ENCODE assay signal across 8 cellular contexts in genomic region chr10:86520871-86521619, GRCh38. TPM values are rescaled to one million over a fixed set of nuclear protein-coding genes. Genes with fewer than 3 reads are reported as not detected.
DNase-seq lines count a peak whose midpoint lies in the region; ATAC-seq, FAIRE-seq and TF ChIP-seq lines count a peak whose summit lies in the region.

No MANE protein-coding gene starts in this region.

- no peak for TF ChIP-seq CTCF in bronchial epithelial cell (IDR thresholded peaks at IDR 0.05; ENCODE audit: insufficient read depth, low read length, severe bottlenecking)

- no peaks in the 10 kb centered on the region for H3K9me3 Mint-ChIP-seq in T-helper 2 cell treated with Interferon-gamma antibody and Interleukin-4, amounts not matched to agents 5 μg/mL and 100 μg/mL, for 36 hours

- peak overlapping the region; percentile 91 for H3K4me3 ChIP-seq in bronchial epithelial cell (ENCODE audit: low read depth, low read length)

- DNase-seq in Caki2 (ENCODE audit: low read depth), result peak; percentile 67
- DNase-seq in T-helper 2 cell treated with Interferon-gamma antibody and Interleukin-4, amounts not matched to agents 5 μg/mL and 100 μg/mL, for 36 hours (ENCODE audit: low spot score), result peak; percentile 53
- DNase-seq in bronchial epithelial cell (ENCODE audit: low read depth), result peak; percentile 42
- DNase-seq in islet precursor cell, result peak; percentile 83
- DNase-seq in stimulated activated CD4-positive, alpha-beta T cell treated with anti-CD3 and anti-CD28 coated beads, Interleukin-15, amount 100 ng/mL, for 24 hours, result peak; percentile 71
- DNase-seq in NCI-H1436 (lab: John Stamatoyannopoulos, UW), result no peak

- H3K27me3 Mint-ChIP-seq in T-helper 2 cell treated with Interferon-gamma antibody and Interleukin-4, amounts not matched to agents 5 μg/mL and 100 μg/mL, for 36 hours (ENCODE audit: low read depth), result no peaks in the 10 kb centered on the region

- in situ Hi-C loops in Caki2 (cut with HindIII; ENCODE audit: low pct_unique_long_range_greater_than_20kb, low sequenced_read_pairs), result no loop called here

- no peaks in the 10 kb centered on the region for H3K27me3 ChIP-seq in bronchial epithelial cell (ENCODE audit: control insufficient read depth, insufficient read depth, low read length)

- no peak for FAIRE-seq in bronchial epithelial cell (lab: Jason Lieb, UNC)

- H3K27ac Mint-ChIP-seq in T-helper 2 cell treated with Interferon-gamma antibody and Interleukin-4, amounts not matched to agents 5 μg/mL and 100 μg/mL, for 36 hours, result peak overlapping the region; percentile 83

- peaks cover 55% of the 10 kb centered on the region for H3K4me1 Mint-ChIP-seq in T-helper 2 cell treated with Interferon-gamma antibody and Interleukin-4, amounts not matched to agents 5 μg/mL and 100 μg/mL, for 36 hours (ENCODE audit: low read depth)

- H3K4me3 Mint-ChIP-seq in T-helper 2 cell treated with Interferon-gamma antibody and Interleukin-4, amounts not matched to agents 5 μg/mL and 100 μg/mL, for 36 hours, result peak overlapping the region; percentile 93

- peak; percentile 24 for ATAC-seq in GM19438 (IDR thresholded peaks at IDR 0.05; ENCODE audit: low read depth, unreplicated experiment)
- ATAC-seq in HG03521 (IDR thresholded peaks at IDR 0.05; ENCODE audit: unreplicated experiment), result peak; percentile 11

- H3K36me3 Mint-ChIP-seq in T-helper 2 cell treated with Interferon-gamma antibody and Interleukin-4, amounts not matched to agents 5 μg/mL and 100 μg/mL, for 36 hours (ENCODE audit: low read depth), result peaks cover 30% of the 10 kb centered on the region

- peaks cover 5% of the 10 kb centered on the region for H3K36me3 ChIP-seq in bronchial epithelial cell (ENCODE audit: control insufficient read depth, insufficient read depth, low read length)

RNA-seq across cellular contexts. Expression of gene WAPL, which starts 0.5 kb away (rescaled TPM):
- total RNA-seq in Caki2 (2014; rRNA removed; shearing (Covaris generic); ENCODE audit: low replicate concordance), result 21.8 and 36.0 TPM in 2 replicates
- 41.9 and 62.7 TPM in 2 replicates for total RNA-seq in bronchial epithelial cell
